In the genomic region with DNA sequence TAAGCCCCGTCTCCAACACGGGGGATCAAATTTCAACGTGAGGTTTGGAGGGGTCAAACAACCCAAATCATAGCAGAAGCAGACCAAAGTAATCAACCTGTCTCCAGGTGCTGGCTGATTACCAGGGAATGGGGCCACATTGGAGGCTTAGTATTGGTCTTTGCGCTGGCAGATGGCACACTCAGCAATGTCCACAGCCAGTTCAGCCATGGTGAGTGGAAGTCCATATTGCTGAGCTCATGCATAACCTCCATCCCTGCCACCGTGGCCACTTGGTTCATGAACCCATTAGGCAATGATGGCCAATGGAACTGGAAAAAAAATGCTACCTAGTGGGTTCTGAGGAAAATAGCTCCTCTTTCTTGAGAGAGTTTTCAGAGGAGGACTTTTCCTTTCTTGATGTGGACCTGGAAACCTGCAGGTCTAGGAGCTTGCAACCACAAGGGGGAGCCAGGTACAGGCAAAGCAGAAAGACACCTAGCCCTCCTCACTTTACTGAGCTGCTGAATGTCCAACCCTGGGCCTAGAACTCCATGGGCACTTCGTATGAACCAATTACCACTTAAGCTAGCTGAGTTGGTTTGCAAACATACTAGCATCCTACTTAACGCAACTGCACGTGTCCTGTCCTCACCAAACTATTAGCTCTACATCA, we compare ENCODE assay signal across 8 cellular contexts.
DNase-seq lines count a peak whose midpoint lies in the region; ATAC-seq and TF ChIP-seq lines count a peak whose summit lies in the region.

No MANE protein-coding gene starts in this region.

- H3K9me3 ChIP-seq in upper lobe of left lung = no peaks in the 10 kb centered on the region

- CTCF ChIA-PET in activated CD8-positive, alpha-beta T cell treated with anti-CD3 and anti-CD28 coated beads for 36 hours (lab: Charles Lee) = interaction anchor here (0.6 to 5.7 kb wide), 50 partner anchors 8 to 1104 kb away, joined by 3 to 116 read pairs (median 4); a partner anchor contains a TSS

- peak; percentile 84 for ATAC-seq in activated CD8-positive, alpha-beta T cell treated with anti-CD3 and anti-CD28 coated beads for 36 hours
- ATAC-seq in upper lobe of left lung (ENCODE audit: low FRiP score in 2 of 2) (peak in 1 of 2 donors; percentile 74), GM18505 (IDR thresholded peaks at IDR 0.05; ENCODE audit: unreplicated experiment) (no peak)

- no peaks in the 10 kb centered on the region for H3K4me1 ChIP-seq in upper lobe of left lung

- no peaks in the 10 kb centered on the region for H3K36me3 ChIP-seq in H7 (replicated peaks; ENCODE audit: control insufficient read depth, insufficient read depth, low read length)
- H3K36me3 ChIP-seq in upper lobe of left lung = no peaks in the 10 kb centered on the region

- no peaks in the 10 kb centered on the region for H3K27me3 Mint-ChIP-seq in activated CD8-positive, alpha-beta T cell treated with anti-CD3 and anti-CD28 coated beads for 36 hours
- H3K27me3 Mint-ChIP-seq in endothelial cell (ENCODE audit: unreplicated experiment) = peaks cover 2% of the 10 kb centered on the region
- H3K27me3 Mint-ChIP-seq in neural crest cell (ENCODE audit: low read depth) = no peaks in the 10 kb centered on the region

- POLR2A ChIA-PET in activated CD8-positive, alpha-beta T cell treated with anti-CD3 and anti-CD28 coated beads for 36 hours (lab: Charles Lee) = no interaction called here

- H3K36me3 Mint-ChIP-seq in activated CD8-positive, alpha-beta T cell treated with anti-CD3 and anti-CD28 coated beads for 36 hours (ENCODE audit: low read depth) = no peaks in the 10 kb centered on the region
- H3K36me3 Mint-ChIP-seq in endothelial cell (ENCODE audit: low read depth, unreplicated experiment) (no peaks in the 10 kb centered on the region), neural crest cell (ENCODE audit: low read depth) (no peaks in the 10 kb centered on the region)

- DNase-seq in H7 = peak; percentile 53
- DNase-seq in NAMALWA (ENCODE audit: low spot score) = peak; percentile 69
- peak; percentile 87 for DNase-seq in activated CD8-positive, alpha-beta T cell treated with anti-CD3 and anti-CD28 coated beads for 36 hours
- DNase-seq in endothelial cell (ENCODE audit: low spot score) = peak; percentile 72
- DNase-seq in neural crest cell (ENCODE audit: low read depth, low spot score) = peak; percentile 41
- DNase-seq in upper lobe of left lung = peak in 1 of 2 donors; percentile 54

- no peaks in the 10 kb centered on the region for H3K27me3 ChIP-seq in H7 (ENCODE audit: control insufficient read depth, insufficient read depth, low read length)
- no peaks in the 10 kb centered on the region for H3K27me3 ChIP-seq in upper lobe of left lung

- intact Hi-C loops in activated CD8-positive, alpha-beta T cell treated with anti-CD3 and anti-CD28 coated beads for 36 hours (cut with micrococcal nuclease) = loop anchor here (1.0 kb wide), 1 partner anchor 249 kb away; no protein-coding TSS in a partner anchor

- no peak overlapping the region for H3K4me3 Mint-ChIP-seq in activated CD8-positive, alpha-beta T cell treated with anti-CD3 and anti-CD28 coated beads for 36 hours
- H3K4me3 Mint-ChIP-seq in endothelial cell (ENCODE audit: unreplicated experiment) (no peak overlapping the region), neural crest cell (no peak overlapping the region)

- WGBS in upper lobe of left lung, 2 donors = 75 to 81% methylated on average over 8 of the region's 8 CpGs

- TF ChIP-seq POLR2A in upper lobe of left lung (IDR thresholded peaks at IDR 0.05) = no peak
- TF ChIP-seq POLR2A in GM18505 (IDR thresholded peaks at IDR 0.05; ENCODE audit: borderline replicate concordance, extremely low read depth, insufficient read depth, insufficient read length) = no peak

- TF ChIP-seq CTCF in GM12872 (IDR thresholded peaks at IDR 0.05; ENCODE audit: insufficient read depth, low read depth, low read length) (peak; percentile 80), endothelial cell (IDR thresholded peaks at IDR 0.05; ENCODE audit: unreplicated experiment) (peak; percentile 55), neural crest cell (conservative IDR thresholded peaks at IDR 0.05) (peak; percentile 66), upper lobe of left lung (IDR thresholded peaks at IDR 0.05) (peak; percentile 32 to 56 (median 36))
- TF ChIP-seq CTCF in activated CD8-positive, alpha-beta T cell treated with anti-CD3 and anti-CD28 coated beads for 36 hours (IDR thresholded peaks at IDR 0.05) = peak; percentile 64

- H3K9me3 Mint-ChIP-seq in activated CD8-positive, alpha-beta T cell treated with anti-CD3 and anti-CD28 coated beads for 36 hours = no peaks in the 10 kb centered on the region
- H3K9me3 Mint-ChIP-seq in endothelial cell (ENCODE audit: unreplicated experiment) (no peaks in the 10 kb centered on the region), neural crest cell (peaks cover 5% of the 10 kb centered on the region)

- no peak for TF ChIP-seq EP300 in upper lobe of left lung (IDR thresholded peaks at IDR 0.05)

- no peak overlapping the region for H3K27ac Mint-ChIP-seq in activated CD8-positive, alpha-beta T cell treated with anti-CD3 and anti-CD28 coated beads for 36 hours
- H3K27ac Mint-ChIP-seq in endothelial cell (ENCODE audit: unreplicated experiment) (no peak overlapping the region), neural crest cell (ENCODE audit: unreplicated experiment) (no peak overlapping the region)

- H3K4me1 Mint-ChIP-seq in activated CD8-positive, alpha-beta T cell treated with anti-CD3 and anti-CD28 coated beads for 36 hours (ENCODE audit: low read depth) = no peaks in the 10 kb centered on the region
- H3K4me1 Mint-ChIP-seq in endothelial cell (ENCODE audit: unreplicated experiment) (no peaks in the 10 kb centered on the region), neural crest cell (no peaks in the 10 kb centered on the region)

- H3K4me3 ChIP-seq in H7 (ENCODE audit: insufficient read depth, low read depth, low read length) = no peak overlapping the region
- H3K4me3 ChIP-seq in upper lobe of left lung = no peak overlapping the region

- H3K27ac ChIP-seq in upper lobe of left lung = no peak overlapping the region
